In the genomic region with DNA sequence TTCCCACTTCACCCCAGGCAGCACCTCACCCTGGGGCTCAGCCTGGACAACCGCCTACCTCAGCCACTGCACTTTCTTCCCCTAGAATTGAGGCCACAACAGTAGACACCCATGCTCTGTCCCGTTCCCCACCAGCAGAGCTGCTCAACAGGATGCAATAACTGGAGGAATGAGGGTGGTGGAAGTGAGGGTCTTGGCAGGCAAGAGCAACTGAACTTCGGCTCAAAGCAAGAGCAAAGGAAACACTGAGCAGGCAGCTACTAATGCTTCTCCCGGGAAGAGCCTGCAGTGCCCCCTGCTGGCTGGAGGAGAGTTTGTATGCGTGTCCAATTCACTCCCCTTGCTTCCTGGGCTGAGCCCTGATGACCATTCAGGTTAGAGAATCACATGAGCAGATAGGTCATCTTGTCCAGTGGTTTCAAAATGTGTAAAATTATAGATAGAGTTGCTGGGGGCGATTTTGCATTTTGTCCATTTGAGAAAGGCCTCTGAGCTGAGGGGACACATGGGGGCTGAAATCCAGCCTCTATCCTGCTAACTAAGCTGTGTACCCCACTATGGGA, we compare ENCODE assay signal across 8 cellular contexts. TPM values are rescaled to one million over a fixed set of nuclear protein-coding genes. Genes with fewer than 3 reads are reported as not detected.
DNase-seq lines count a peak whose midpoint lies in the region; ATAC-seq and TF ChIP-seq lines count a peak whose summit lies in the region.

No MANE protein-coding gene starts in this region.

- WGBS in heart left ventricle, 4 donors: 20 to 42% (median 36%) methylated on average over 6 of the region's 6 CpGs

- no peak overlapping the region for H3K27ac ChIP-seq in Karpas-422 (ENCODE audit: low read length)
- H3K27ac ChIP-seq in SJSA1: no peak overlapping the region
- H3K27ac ChIP-seq in heart left ventricle: no peak overlapping the region

- no peaks in the 10 kb centered on the region for H3K9me2 ChIP-seq in Karpas-422 (replicated peaks; ENCODE audit: insufficient read depth, low read length)

- DNase-seq in GM03348 (ENCODE audit: low spot score): peak; percentile 73
- peak; percentile 91 for DNase-seq in Karpas-422
- peak; percentile 61 to 76 for DNase-seq in SJSA1 (ENCODE audit: low read depth in 1 of 2, low spot score in 2 of 2)
- peak; percentile 65 for DNase-seq in activated naive CD4-positive, alpha-beta T cell treated with Interleukin-2 at 50 U/mL for 16 hours
- DNase-seq in heart left ventricle: peak; percentile 54 to 86 (median 67)
- peak; percentile 75 for DNase-seq in retina
- DNase-seq in cerebellar nuclear complex (lab: John Stamatoyannopoulos, UW): no peak

- H3K27me3 ChIP-seq in Karpas-422 (ENCODE audit: low read length) (no peaks in the 10 kb centered on the region), SJSA1 (replicated peaks) (0 out of 2 replicates have a peak, but pooled peaks cover 3% of the 10 kb centered on the region), heart left ventricle (no peaks in the 10 kb centered on the region)

- H3K9ac ChIP-seq in Karpas-422 (ENCODE audit: low read length): peak overlapping the region; percentile 47; the same call in 1 of the 2 replicates

- peak overlapping the region; percentile 18; the same call in 1 of the 2 replicates for H3K4me3 ChIP-seq in Karpas-422 (ENCODE audit: low read length)
- no peak overlapping the region for H3K4me3 ChIP-seq in SJSA1
- H3K4me3 ChIP-seq in heart left ventricle: no peak overlapping the region

- H3K4me1 ChIP-seq in Karpas-422 (ENCODE audit: low read length) (no peaks in the 10 kb centered on the region), SJSA1 (replicated peaks) (peaks cover 14% of the 10 kb centered on the region), heart left ventricle (peaks cover 0 to 31% (median 10%) of the 10 kb centered on the region in 12 donors)

- intact Hi-C loops in heart left ventricle (cut with DNase I): loop anchor here in 4 of 10 donors (2.0 to 10.0 kb wide), 3 partner anchors 49 to 59 kb away; no protein-coding TSS in a partner anchor

- no peak for TF ChIP-seq POLR2A in heart left ventricle (IDR thresholded peaks at IDR 0.05)

- TF ChIP-seq CTCF in heart left ventricle (IDR thresholded peaks at IDR 0.05): peak; percentile 56 to 85 (median 73)

- H2AFZ ChIP-seq in Karpas-422 (ENCODE audit: low read length): peak overlapping the region; percentile 29; the same call in 1 of the 2 replicates

- no peaks in the 10 kb centered on the region for H3K79me2 ChIP-seq in Karpas-422 (ENCODE audit: low read length)

- ATAC-seq in heart left ventricle (peak in 3 of 4 donors; percentile 54 to 57 (median 57)), HG03439 (IDR thresholded peaks at IDR 0.05; ENCODE audit: unreplicated experiment) (no peak)

- H3K9me3 ChIP-seq in Karpas-422 (ENCODE audit: low read length): no peaks in the 10 kb centered on the region
- H3K9me3 ChIP-seq in SJSA1 (replicated peaks): no peaks in the 10 kb centered on the region
- no peaks in the 10 kb centered on the region for H3K9me3 ChIP-seq in heart left ventricle

- no peak overlapping the region for H3K4me2 ChIP-seq in Karpas-422 (ENCODE audit: low read depth, low read length, poor library complexity, severe bottlenecking)

- H4K20me1 ChIP-seq in Karpas-422 (ENCODE audit: insufficient read depth, low read depth, low read length): no peaks in the 10 kb centered on the region

- no peaks in the 10 kb centered on the region for H3K36me3 ChIP-seq in Karpas-422 (ENCODE audit: insufficient read depth, low read length)
- H3K36me3 ChIP-seq in SJSA1: no peaks in the 10 kb centered on the region
- H3K36me3 ChIP-seq in heart left ventricle: peaks cover 0 to 3% (median 0%) of the 10 kb centered on the region in 9 donors

RNA-seq across cellular contexts. Expression of a gene that starts 13.9 kb away (rescaled TPM):
- total RNA-seq in Karpas-422 (2014; rRNA removed; shearing (Covaris generic); ENCODE audit: low replicate concordance): 0.52 and 0.61 TPM in 2 replicates
- total RNA-seq in SJSA1 (2014; rRNA removed; shearing (Covaris generic)): not detected in 2 replicates
- total RNA-seq in heart left ventricle: 10 to 100 TPM in 8 of 9 donors, 1 to 10 TPM in 1; 3.3 to 46.6 (median 23.8) TPM
- polyA plus RNA-seq in heart left ventricle: 1 to 10 TPM; 2.0 to 2.2 TPM

RNA-seq across cellular contexts. Expression of a gene that starts 18.6 kb away (rescaled TPM):
- total RNA-seq in Karpas-422 (2014; rRNA removed; shearing (Covaris generic); ENCODE audit: low replicate concordance): not detected in 2 replicates
- total RNA-seq in SJSA1 (2014; rRNA removed; shearing (Covaris generic)): 12.7 and 14.4 TPM in 2 replicates
- 10 to 100 TPM in 7 of 9 donors, 1 to 10 TPM in 2; 7.0 to 35.2 (median 18.8) TPM for total RNA-seq in heart left ventricle
- polyA plus RNA-seq in heart left ventricle: 10 to 100 TPM; 10.6 to 23.3 TPM

RNA-seq across cellular contexts. Expression of a gene that starts 33.2 kb away (rescaled TPM):
- 0.15 TPM in 1 of 2 replicates, not detected in the other for total RNA-seq in Karpas-422 (2014; rRNA removed; shearing (Covaris generic); ENCODE audit: low replicate concordance)
- 0.06 and 0.13 TPM in 2 replicates for total RNA-seq in SJSA1 (2014; rRNA removed; shearing (Covaris generic))
- total RNA-seq in heart left ventricle: 1 to 10 TPM in 1 of 9 donors, under 1 TPM in 8; 0.12 to 1.2 (median 0.39) TPM
- under 1 TPM; 0.46 to 0.69 TPM for polyA plus RNA-seq in heart left ventricle

Comparison
In these comparisons a context has a peak if more than half of its experiments do, and no peak if none do; other contexts are left out.
1. DNase-seq: peak in GM03348 (single experiment), Karpas-422 (single experiment), SJSA1 (2 of 2), activated naive CD4-positive, alpha-beta T cell treated with Interleukin-2 at 50 U/mL for 16 hours (single experiment), heart left ventricle (5 of 5) and retina (single experiment); none in cerebellar nuclear complex (0 of 2).